In the genomic region with DNA sequence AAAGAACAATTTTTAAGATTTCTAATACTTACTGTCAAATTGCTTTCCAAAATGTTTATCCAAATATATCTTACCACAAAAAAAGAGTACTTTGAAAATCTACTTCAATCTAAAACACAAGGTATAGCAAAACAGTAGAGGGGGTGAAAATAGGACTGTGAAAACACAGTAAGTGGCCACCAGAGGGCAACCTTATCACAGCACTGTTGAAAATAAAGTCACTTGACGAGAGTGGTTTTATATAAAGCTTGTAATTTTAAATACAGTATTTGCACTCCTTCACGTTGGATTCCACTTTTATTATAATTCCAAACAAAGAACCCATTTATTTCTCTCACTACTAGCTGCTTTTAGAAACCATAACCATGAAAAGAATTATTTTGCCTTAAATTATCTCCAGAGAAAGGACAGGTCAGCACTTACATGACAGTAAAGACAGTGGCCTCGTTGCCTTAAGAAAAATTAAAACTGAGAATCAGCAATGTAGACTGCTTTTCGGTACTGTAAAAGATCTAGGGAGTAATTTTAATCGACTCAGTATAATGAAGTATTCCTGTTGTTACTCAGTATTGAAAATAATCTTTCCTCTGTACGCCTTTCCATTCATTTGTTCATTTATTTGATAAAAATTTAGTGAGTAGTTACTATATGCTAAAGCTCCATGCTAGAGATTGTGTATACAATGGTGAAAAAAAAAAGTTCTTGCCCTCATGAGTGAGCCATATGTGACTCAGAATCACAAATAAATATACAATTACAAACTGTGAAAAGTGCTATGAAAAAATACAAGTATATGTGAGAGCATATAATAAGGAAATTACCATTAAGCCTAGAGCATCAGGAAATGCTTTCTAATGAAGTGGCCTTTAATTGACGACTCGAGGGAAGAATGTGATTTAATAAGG, we compare ENCODE assay signal across 8 cellular contexts. TPM values are rescaled to one million over a fixed set of nuclear protein-coding genes. Genes with fewer than 3 reads are reported as not detected.
DNase-seq lines count a peak whose midpoint lies in the region; TF ChIP-seq lines count a peak whose summit lies in the region.

No MANE protein-coding gene starts in this region.

- H3K27me3 Mint-ChIP-seq in activated T-helper 2 cell treated with anti-CD3 and anti-CD28 coated beads, Interferon-gamma antibody, Interleukin-2, Interleukin-4, amounts not matched to agents 10 μg/mL and 5 μg/mL and 100 μg/mL, durations not matched to agents 14 hours and 24 hours and 36 hours (ENCODE audit: low read depth), result no peaks in the 10 kb centered on the region

- H3K27ac Mint-ChIP-seq in activated T-helper 2 cell treated with anti-CD3 and anti-CD28 coated beads, Interferon-gamma antibody, Interleukin-2, Interleukin-4, amounts not matched to agents 10 μg/mL and 5 μg/mL and 100 μg/mL, durations not matched to agents 14 hours and 24 hours and 36 hours, result no peak overlapping the region

- no peak for TF ChIP-seq POLR2A in testis (IDR thresholded peaks at IDR 0.05)

- H3K9me3 Mint-ChIP-seq in activated T-helper 2 cell treated with anti-CD3 and anti-CD28 coated beads, Interferon-gamma antibody, Interleukin-2, Interleukin-4, amounts not matched to agents 10 μg/mL and 5 μg/mL and 100 μg/mL, durations not matched to agents 14 hours and 24 hours and 36 hours, result no peaks in the 10 kb centered on the region

- H3K4me3 Mint-ChIP-seq in activated T-helper 2 cell treated with anti-CD3 and anti-CD28 coated beads, Interferon-gamma antibody, Interleukin-2, Interleukin-4, amounts not matched to agents 10 μg/mL and 5 μg/mL and 100 μg/mL, durations not matched to agents 14 hours and 24 hours and 36 hours (ENCODE audit: low read depth), result no peak overlapping the region

- H3K4me3 ChIP-seq in testis, result no peak overlapping the region

- H3K27me3 ChIP-seq in testis, result no peaks in the 10 kb centered on the region

- 59 to 63% methylated on average over 8 of the region's 8 CpGs for WGBS in testis, 2 donors

- peaks cover 5% of the 10 kb centered on the region for H3K36me3 Mint-ChIP-seq in activated T-helper 2 cell treated with anti-CD3 and anti-CD28 coated beads, Interferon-gamma antibody, Interleukin-2, Interleukin-4, amounts not matched to agents 10 μg/mL and 5 μg/mL and 100 μg/mL, durations not matched to agents 14 hours and 24 hours and 36 hours (ENCODE audit: low read depth)

- intact Hi-C loops in activated T-helper 2 cell treated with anti-CD3 and anti-CD28 coated beads, Interferon-gamma antibody, Interleukin-2, Interleukin-4, amounts not matched to agents 10 μg/mL and 5 μg/mL and 100 μg/mL, durations not matched to agents 14 hours and 24 hours and 36 hours (cut with micrococcal nuclease), result loop anchor here (5.0 to 10.0 kb wide), 3 partner anchors 95 to 445 kb away; partner anchors contain the start of gene MEGF9
- intact Hi-C loops in testis (cut with DNase I; ENCODE audit: low total_unique reads), result no loop called here

- no peak overlapping the region for H3K27ac ChIP-seq in testis

- no peaks in the 10 kb centered on the region for H3K9me3 ChIP-seq in testis

- H3K4me1 ChIP-seq in testis, result no peaks in the 10 kb centered on the region

- H3K36me3 ChIP-seq in testis (ENCODE audit: low read depth, missing control alignments), result no peaks in the 10 kb centered on the region

- TF ChIP-seq CTCF in GM13977 (IDR thresholded peaks at IDR 0.05; ENCODE audit: extremely low read depth, insufficient read depth, missing control alignments), result peak; percentile 76
- TF ChIP-seq CTCF in testis (IDR thresholded peaks at IDR 0.05), result peak; percentile 77 to 87 (median 78)

- in situ Hi-C loops in GM13977 (cut with MboI; ENCODE audit: low pct_unique_long_range_greater_than_20kb, low sequenced_read_pairs, unreplicated experiment), result loop anchor here (10.0 kb wide), 1 partner anchor 125 kb away; no protein-coding TSS in a partner anchor

- DNase-seq in 8988T (peak; percentile 26), GM13977 (ENCODE audit: low spot score) (peak; percentile 65), Kasumi-1 (lab: John Stamatoyannopoulos, UW) (peak; percentile 76 to 82), RPMI8226 (peak; percentile 77), fibroblast of the conjunctiva (ENCODE audit: low read depth) (peak; percentile 53), nucleus accumbens (lab: John Stamatoyannopoulos, UW) (peak in 36 of 56 donors; percentile 2 to 81 (median 33)), testis (peak; percentile 78)
- DNase-seq in activated T-helper 2 cell treated with anti-CD3 and anti-CD28 coated beads, Interferon-gamma antibody, Interleukin-2, Interleukin-4, amounts not matched to agents 10 μg/mL and 5 μg/mL and 100 μg/mL, durations not matched to agents 14 hours and 24 hours and 36 hours (ENCODE audit: low spot score), result peak; percentile 33

- H3K4me1 Mint-ChIP-seq in activated T-helper 2 cell treated with anti-CD3 and anti-CD28 coated beads, Interferon-gamma antibody, Interleukin-2, Interleukin-4, amounts not matched to agents 10 μg/mL and 5 μg/mL and 100 μg/mL, durations not matched to agents 14 hours and 24 hours and 36 hours (ENCODE audit: low read depth), result peaks cover 8% of the 10 kb centered on the region

RNA-seq across cellular contexts. Expression of gene CDK5RAP2, which starts 40.0 kb away (rescaled TPM):
- total RNA-seq in activated T-helper 2 cell treated with anti-CD3 and anti-CD28 coated beads, Interferon-gamma antibody, Interleukin-2, Interleukin-4, amounts not matched to agents 10 μg/mL and 5 μg/mL and 100 μg/mL, durations not matched to agents 14 hours and 24 hours and 36 hours, result 59.8 and 60.7 TPM in 2 replicates
- 10 to 100 TPM; 64.9 to 76.1 TPM for total RNA-seq in testis
- polyA plus RNA-seq in testis (ENCODE audit: insufficient read depth, low read depth, low replicate concordance), result 80.5 TPM

Comparison
In these comparisons a context has a peak if more than half of its experiments do, and no peak if none do; other contexts are left out.
1. DNase-seq: peak in every context shown above with its lines; median percentile 79 in Kasumi-1; 78 in testis; 77 in RPMI8226; 65 in GM13977; 53 in fibroblast of the conjunctiva; 33 in activated T-helper 2 cell treated with anti-CD3 and anti-CD28 coated beads, Interferon-gamma antibody, Interleukin-2, Interleukin-4, amounts not matched to agents 10 μg/mL and 5 μg/mL and 100 μg/mL, durations not matched to agents 14 hours and 24 hours and 36 hours; 33 in nucleus accumbens; 26 in 8988T.